Comparison of ENCODE assay signal across 27 cellular contexts in genomic region chr2:213475433-213475832, GRCh38.
A peak's percentile ranks its signal among the peaks of the same experiment; 100 is the strongest.
DNase-seq lines count a peak whose midpoint lies in the region; ATAC-seq, FAIRE-seq and TF ChIP-seq lines count a peak whose summit lies in the region.
"Had no signal": no experiment of that assay in that cellular context is flagged by ENCODE, and none has a peak within 500 bp of the region (broad histone marks: within the 10 kb centered on the region; RNA-seq: fewer than 3 reads in every experiment).

No MANE protein-coding gene starts in this region.

- in situ Hi-C loops in K562 (cut with MboI) = no loop called here
- in situ Hi-C loops in HAP-1 (cut with MboI; ENCODE audit: low sequenced_read_pairs) = no loop called here

- H3K4me2 ChIP-seq in HCT116 (ENCODE audit: low read length) (no peak overlapping the region), K562 (ENCODE audit: insufficient read depth, low read length) (no peak overlapping the region)

- no peaks in the 10 kb centered on the region for H4K20me1 ChIP-seq in HCT116 (ENCODE audit: insufficient read depth)
- no peaks in the 10 kb centered on the region for H4K20me1 ChIP-seq in K562 (replicated peaks; ENCODE audit: control insufficient read depth, insufficient read depth, low read length)

- intact Hi-C loops in HCT116 (cut with micrococcal nuclease) (no loop called here), K562 (cut with micrococcal nuclease) (no loop called here)

- POLR2A ChIA-PET in HCT116 (lab: Charles Lee) (no interaction called here), K562 (lab: Yijun Ruan, JAX) (no interaction called here)

- H3K79me2 ChIP-seq in HCT116 (ENCODE audit: insufficient read depth, low read length) (no peaks in the 10 kb centered on the region), K562 (ENCODE audit: control insufficient read depth, insufficient read depth, low read length) (no peaks in the 10 kb centered on the region)

- no peaks in the 10 kb centered on the region for H3K4me1 ChIP-seq in HCT116 (ENCODE audit: control insufficient read depth in 1 of 2, insufficient read depth in 2 of 2, low read length in 2 of 2)
- no peaks in the 10 kb centered on the region for H3K4me1 ChIP-seq in K562 (replicated peaks in 1 of 2; ENCODE audit: control insufficient read depth in 2 of 2, insufficient read depth in 2 of 2, low read length in 2 of 2)
- H3K4me1 ChIP-seq in HAP-1 = no peaks in the 10 kb centered on the region
- H3K4me1 ChIP-seq in upper lobe of left lung = no peaks in the 10 kb centered on the region
- H3K4me1 ChIP-seq: breast epithelium, gastrocnemius medialis, psoas muscle, SJCRH30 had no signal

- H3K9me3 ChIP-seq in HCT116 (ENCODE audit: control insufficient read depth in 1 of 2, insufficient read depth in 1 of 2, low read depth in 1 of 2, low read length in 2 of 2) (peaks cover 0 to 5% of the 10 kb centered on the region in 2 experiments; a peak in 2 of 4 replicates), K562 (replicated peaks; ENCODE audit: control insufficient read depth, insufficient read depth, low read depth, low read length) (no peaks in the 10 kb centered on the region), HAP-1 (no peaks in the 10 kb centered on the region), upper lobe of left lung (peaks cover 11 to 37% (median 22%) of the 10 kb centered on the region in 4 donors)
- H3K9me3 ChIP-seq: gastrocnemius medialis, SJCRH30 had no signal

- BruUV-seq in HCT116 (replicated peaks; lab: Mats Ljungman, UMichigan) (no TSS peak), K562 (replicated peaks; lab: Mats Ljungman, UMichigan) (no TSS peak)

- H2AFZ ChIP-seq in HCT116 (ENCODE audit: low read depth, low read length, poor library complexity, severe bottlenecking) (no peak overlapping the region), K562 (ENCODE audit: low read depth, low read length) (no peak overlapping the region)

- H3K27me3 ChIP-seq in HCT116 (ENCODE audit: insufficient read depth, low read length) = no peaks in the 10 kb centered on the region
- H3K27me3 ChIP-seq in K562 (ENCODE audit: control insufficient read depth in 2 of 2, insufficient read depth in 2 of 2, low read length in 2 of 2) = no peaks in the 10 kb centered on the region
- H3K27me3 ChIP-seq in HAP-1 (ENCODE audit: low read depth) = no peaks in the 10 kb centered on the region
- no peaks in the 10 kb centered on the region for H3K27me3 ChIP-seq in upper lobe of left lung
- H3K27me3 ChIP-seq: breast epithelium, gastrocnemius medialis, SJCRH30 had no signal

- H3K9ac ChIP-seq in HCT116 (ENCODE audit: low read length) (no peak overlapping the region), K562 (ENCODE audit: insufficient read depth in 1 of 2, low read depth in 2 of 2, low read length in 2 of 2) (no peak overlapping the region)

- RAD21 ChIA-PET in HCT116 (lab: Charles Lee; ENCODE audit: low non-redundant PET in 1 of 2, low total read pairs in 2 of 2, uncharacterized antibody in 2 of 2, unreplicated experiment in 2 of 2) = no interaction called here

- CTCF ChIA-PET in HCT116 (lab: Charles Lee) = no interaction called here
- CTCF ChIA-PET in K562 (lab: Yijun Ruan, JAX; ENCODE audit: low intra/inter-chr PET ratio) = no interaction called here

- no peak for TF ChIP-seq EP300 in K562 (IDR thresholded peaks at IDR 0.05; ENCODE audit: low read length)
- no peak for TF ChIP-seq EP300 in upper lobe of left lung (IDR thresholded peaks at IDR 0.05)

- TF ChIP-seq CTCF in HCT116 (IDR thresholded peaks at IDR 0.05 in 2 of 3, conservative IDR thresholded peaks at IDR 0.05 in 1 of 3; ENCODE audit: borderline replicate concordance in 1 of 3, insufficient read depth in 1 of 3, low read depth in 2 of 3, low read length in 2 of 3) = no peak
- no peak for TF ChIP-seq CTCF in K562 (IDR thresholded peaks at IDR 0.05 in 2 of 3, conservative IDR thresholded peaks at IDR 0.05 in 1 of 3; ENCODE audit: insufficient read depth in 2 of 3, low read depth in 1 of 3, low read length in 3 of 3)
- TF ChIP-seq CTCF in upper lobe of left lung (IDR thresholded peaks at IDR 0.05) = no peak

- H3K27ac ChIP-seq in HCT116 (ENCODE audit: low read depth, low read length) = no peak overlapping the region
- H3K27ac ChIP-seq in K562 (ENCODE audit: extremely low read depth, low read depth, low read length) = no peak overlapping the region
- H3K27ac ChIP-seq in upper lobe of left lung = no peak overlapping the region
- H3K27ac ChIP-seq: breast epithelium, gastrocnemius medialis, psoas muscle, SJCRH30 had no signal

- TF ChIP-seq RAD21 in HCT116 (IDR thresholded peaks at IDR 0.05; ENCODE audit: low read depth) (no peak), K562 (CRISPR knock-in tag; conservative IDR thresholded peaks at IDR 0.05 in 1 of 2, IDR thresholded peaks at IDR 0.05 in 1 of 2) (no peak)

- no peak for TF ChIP-seq POLR2A in HCT116 (IDR thresholded peaks at IDR 0.05; ENCODE audit: borderline replicate concordance, extremely low read depth, insufficient read depth, insufficient read length)
- TF ChIP-seq POLR2A in K562 (conservative IDR thresholded peaks at IDR 0.05) = no peak
- no peak for TF ChIP-seq POLR2A in upper lobe of left lung (IDR thresholded peaks at IDR 0.05)

- H3K4me3 ChIP-seq in HCT116 (replicated peaks in 1 of 2; ENCODE audit: low read depth in 1 of 2, low read length in 2 of 2) (no peak overlapping the region), K562 (no peak overlapping the region), HAP-1 (no peak overlapping the region), upper lobe of left lung (no peak overlapping the region)
- H3K4me3 ChIP-seq: breast epithelium, gastrocnemius medialis, psoas muscle, SJCRH30 had no signal

- DNase-seq in HCT116 (ENCODE audit: low read depth, low spot score) = peak; percentile 18
- DNase-seq in LHCN-M2 (ENCODE audit: low read depth) = peak; percentile 2
- peak in 1 of 4 experiments; percentile 0 for DNase-seq in K562 (ENCODE audit: extremely low read depth in 1 of 4, low spot score in 3 of 4)
- DNase-seq in iPS-NIHi7 (ENCODE audit: extremely low spot score) = peak; percentile 12
- no peak for DNase-seq in HAP-1 (ENCODE audit: low spot score in 2 of 2)
- DNase-seq in stimulated activated naive CD4-positive, alpha-beta T cell (lab: John Stamatoyannopoulos, UW) = no peak
- no peak for DNase-seq in upper lobe of left lung
- DNase-seq: activated B cell treated with CpG ODN at 0.5 μM for 24 hours; activated naive CD4-positive, alpha-beta T cell treated with Interleukin-2 at 50 U/mL for 16 hours; amniotic stem cell; Calu3; effector memory CD4-positive, alpha-beta T cell; erythroblast; gastrocnemius medialis; H7; islet precursor cell; Kasumi-1; naive B cell; NCI-H1694 treated with DMSO at 0.1 percent for 48 hours; NCI-H524 treated with DMSO at 0.1 percent for 48 hours; nucleus accumbens; psoas muscle; T1000 had no signal

- no peak for ATAC-seq in HCT116
- no peak for ATAC-seq in K562
- ATAC-seq in GM21381 (IDR thresholded peaks at IDR 0.05; ENCODE audit: unreplicated experiment) = no peak
- ATAC-seq in upper lobe of left lung (ENCODE audit: low FRiP score in 2 of 2) = no peak
- ATAC-seq: gastrocnemius medialis, psoas muscle had no signal

- H3K36me3 ChIP-seq in HCT116 (ENCODE audit: control insufficient read depth in 1 of 2, insufficient read depth in 2 of 2, low read length in 2 of 2) (no peaks in the 10 kb centered on the region), K562 (ENCODE audit: control insufficient read depth, insufficient read depth, low read length) (no peaks in the 10 kb centered on the region), HAP-1 (replicated peaks) (no peaks in the 10 kb centered on the region), upper lobe of left lung (no peaks in the 10 kb centered on the region)
- H3K36me3 ChIP-seq: breast epithelium, gastrocnemius medialis, SJCRH30 had no signal

- H3K9me1 ChIP-seq in K562 (ENCODE audit: control insufficient read depth, insufficient read depth, low read length) = no peaks in the 10 kb centered on the region

- FAIRE-seq in K562 (lab: Jason Lieb, UNC) = no peak
- FAIRE-seq: colon had no signal

- no peaks in the 10 kb centered on the region for H3K9me2 ChIP-seq in HCT116 (ENCODE audit: insufficient read depth)

TF ChIP-seq in HCT116, 20 proteins besides CTCF, POLR2A, EP300 and RAD21:
- no peak for TF ChIP-seq ZFX (IDR thresholded peaks at IDR 0.05)
- peak; percentile 15 for TF ChIP-seq YY1 (IDR thresholded peaks at IDR 0.05; ENCODE audit: extremely low read depth, insufficient replicate concordance, low read depth, low read length)
- TF ChIP-seq CBX3 (IDR thresholded peaks at IDR 0.05; ENCODE audit: low read depth) = peak; percentile 99
- no peak for TF ChIP-seq FOSL1 (IDR thresholded peaks at IDR 0.05; ENCODE audit: low read depth)
- TF ChIP-seq SP1 (IDR thresholded peaks at IDR 0.05; ENCODE audit: low read depth) = 0 out of 2 replicates have a peak, but pooled peaks have one; percentile 9

TF ChIP-seq in K562, 482 proteins besides CTCF, POLR2A, EP300 and RAD21 (continues in another document):
- TF ChIP-seq MEIS2 (IDR thresholded peaks at IDR 0.05; ENCODE audit: partially characterized antibody) = no peak
- TF ChIP-seq ETS1 (conservative IDR thresholded peaks at IDR 0.05; ENCODE audit: control insufficient read depth, low read depth, low read length) = no peak
- peak; percentile 84; the same call in 1 of the 2 replicates for TF ChIP-seq CBX5 (IDR thresholded peaks at IDR 0.05; ENCODE audit: borderline replicate concordance, low read depth)
- no peak for TF ChIP-seq NFE2 (IDR thresholded peaks at IDR 0.05; ENCODE audit: low read depth)
- TF ChIP-seq DACH1 (IDR thresholded peaks at IDR 0.05; ENCODE audit: partially characterized antibody) = no peak
- TF ChIP-seq USF2 (CRISPR knock-in tag; IDR thresholded peaks at IDR 0.05) = no peak

Comparison
In these comparisons a context has a peak if more than half of its experiments do, and no peak if none do; other contexts are left out.
1. DNase-seq: peak in HCT116 (single experiment), LHCN-M2 (single experiment) and iPS-NIHi7 (single experiment); none in HAP-1 (0 of 2), stimulated activated naive CD4-positive, alpha-beta T cell (0 of 6) and upper lobe of left lung (0 of 2).
2. Of the 22 proteins assayed by ChIP-seq in both K562 and HCT116: peak only in K562: none; only in HCT116: CBX3, SP1 and YY1; in both: none; in neither: 19.